15 cellular contexts compared by ENCODE assay signal in the genomic region with DNA sequence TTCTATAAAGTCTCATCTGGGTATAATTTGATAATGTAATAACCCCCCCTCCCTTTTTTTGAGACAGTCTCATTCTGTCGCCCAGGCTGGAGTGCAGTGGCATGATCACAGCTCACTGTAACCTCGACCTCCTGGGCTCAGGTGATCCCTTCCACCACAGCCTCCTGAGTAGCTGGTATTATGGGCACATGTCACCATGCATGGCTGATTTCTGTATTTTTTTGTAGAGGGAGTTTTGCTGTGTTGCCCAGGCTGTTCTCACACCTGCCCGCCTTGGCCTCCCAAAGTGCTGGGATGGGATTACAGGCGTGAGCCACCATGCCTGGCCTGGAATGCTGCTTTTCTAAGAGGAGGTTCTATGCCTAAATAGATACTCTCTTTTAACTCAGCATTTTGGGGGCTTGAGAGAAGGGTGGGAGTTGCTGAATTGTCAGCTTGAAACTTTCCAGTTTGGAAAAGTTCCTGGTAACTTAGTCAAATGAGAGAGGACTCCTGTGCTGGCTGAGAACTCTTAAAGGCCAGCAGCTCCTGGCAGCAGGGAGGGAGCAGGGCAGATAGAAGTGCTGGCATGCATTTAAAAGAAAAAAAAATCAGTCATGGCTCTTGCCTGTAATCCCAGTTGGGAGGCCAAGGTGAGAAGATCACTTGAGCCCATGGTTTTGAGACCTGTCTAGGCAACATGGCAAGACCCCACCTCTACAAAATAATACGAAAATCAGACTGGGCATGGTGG. TPM values are rescaled to one million over a fixed set of nuclear protein-coding genes. Genes with fewer than 3 reads are reported as not detected.
A peak's percentile ranks its signal among the peaks of the same experiment; 100 is the strongest.
DNase-seq lines count a peak whose midpoint lies in the region; ATAC-seq and TF ChIP-seq lines count a peak whose summit lies in the region.
"Had no signal": no experiment of that assay in that cellular context is flagged by ENCODE, and none has a peak within 500 bp of the region (broad histone marks: within the 10 kb centered on the region; RNA-seq: fewer than 3 reads in every experiment).

No MANE protein-coding gene starts in this region.

- H3K27me3 ChIP-seq in subcutaneous abdominal adipose tissue (ENCODE audit: control insufficient read depth in 5 of 5, insufficient read depth in 4 of 5, low read length in 5 of 5), result no peaks in the 10 kb centered on the region

- peaks cover 0 to 22% (median 2%) of the 10 kb centered on the region in 5 donors for H3K4me1 ChIP-seq in subcutaneous abdominal adipose tissue (ENCODE audit: control insufficient read depth in 5 of 5, insufficient read depth in 5 of 5, low read length in 5 of 5)

- no peaks in the 10 kb centered on the region for H3K9me3 Mint-ChIP-seq in activated naive CD4-positive, alpha-beta T cell treated with anti-CD3 and anti-CD28 coated beads, Interleukin-2, amount 10 ng/mL, durations not matched to agents 7 days and 5 days
- no peaks in the 10 kb centered on the region for H3K9me3 Mint-ChIP-seq in WTC11
- H3K9me3 Mint-ChIP-seq: activated T-cell treated with anti-CD3 and anti-CD28 coated beads, Interleukin-2, amount 50 U/mL, for 4 hours had no signal

- no peak for DNase-seq in activated naive CD4-positive, alpha-beta T cell treated with anti-CD3 and anti-CD28 coated beads, Interleukin-2, amount 10 ng/mL, durations not matched to agents 7 days and 5 days
- DNase-seq in activated naive CD4-positive, alpha-beta T cell treated with Interleukin-2 at 50 U/mL for 16 hours, result no peak
- DNase-seq in WTC11 (ENCODE audit: low spot score), result no peak
- peak; percentile 6 for DNase-seq in kidney glomerular epithelial cell (lab: John Stamatoyannopoulos, UW)
- no peak for DNase-seq in NCI-H526 treated with DMSO at 0.1 percent for 48 hours (lab: John Stamatoyannopoulos, UW)
- no peak for DNase-seq in HT-29 (ENCODE audit: low spot score)
- no peak for DNase-seq in NCI-H187 treated with DMSO at 0.1 percent for 48 hours (lab: John Stamatoyannopoulos, UW)
- DNase-seq: activated T-cell treated with anti-CD3 and anti-CD28 coated beads, Interleukin-2, amount 50 U/mL, for 4 hours; EL; hypothalamus; KBM-7; NCI-H146; NCI-H774; SHP77 treated with DMSO at 0.1 percent for 48 hours had no signal

- peaks cover 10% of the 10 kb centered on the region for H3K4me1 Mint-ChIP-seq in activated naive CD4-positive, alpha-beta T cell treated with anti-CD3 and anti-CD28 coated beads, Interleukin-2, amount 10 ng/mL, durations not matched to agents 7 days and 5 days
- H3K4me1 Mint-ChIP-seq in WTC11, result peaks cover 11% of the 10 kb centered on the region

- H3K27me3 Mint-ChIP-seq in activated naive CD4-positive, alpha-beta T cell treated with anti-CD3 and anti-CD28 coated beads, Interleukin-2, amount 10 ng/mL, durations not matched to agents 7 days and 5 days, result no peaks in the 10 kb centered on the region
- no peaks in the 10 kb centered on the region for H3K27me3 Mint-ChIP-seq in WTC11 (ENCODE audit: low read depth)

- H3K36me3 ChIP-seq in subcutaneous abdominal adipose tissue (ENCODE audit: control insufficient read depth in 5 of 5, insufficient read depth in 5 of 5, low read length in 5 of 5), result peaks cover 0 to 6% (median 0%) of the 10 kb centered on the region in 5 donors

- H3K9ac ChIP-seq in subcutaneous abdominal adipose tissue (ENCODE audit: low read length in 5 of 5), result no peak overlapping the region

- ATAC-seq in WTC11, result peak; percentile 18; the same call in 1 of the 2 replicates
- ATAC-seq: activated T-cell treated with anti-CD3 and anti-CD28 coated beads, Interleukin-2, amount 50 U/mL, for 4 hours had no signal

- H3K9me3 ChIP-seq in subcutaneous abdominal adipose tissue (ENCODE audit: control insufficient read depth in 5 of 5, low read length in 5 of 5), result no peaks in the 10 kb centered on the region

- peak overlapping the region; percentile 50 for H3K27ac ChIP-seq in subcutaneous abdominal adipose tissue (ENCODE audit: low read depth, low read length)

- CTCF ChIA-PET in activated naive CD4-positive, alpha-beta T cell treated with anti-CD3 and anti-CD28 coated beads, Interleukin-2, amount 10 ng/mL, durations not matched to agents 7 days and 5 days (lab: Charles Lee), result interaction anchor here (0.6 to 1.1 kb wide), 2 partner anchors 269 to 403 kb away, joined by 3 to 4 read pairs; no protein-coding TSS in a partner anchor
- CTCF ChIA-PET in WTC11 (lab: Charles Lee), result interaction anchor here (1.0 to 1.5 kb wide), 2 partner anchors 10 to 293 kb away, joined by 4 read pairs; no protein-coding TSS in a partner anchor

- H3K36me3 Mint-ChIP-seq in activated naive CD4-positive, alpha-beta T cell treated with anti-CD3 and anti-CD28 coated beads, Interleukin-2, amount 10 ng/mL, durations not matched to agents 7 days and 5 days, result peaks cover 16% of the 10 kb centered on the region
- H3K36me3 Mint-ChIP-seq in WTC11, result peaks cover 12% of the 10 kb centered on the region

- no peak for TF ChIP-seq CTCF in WTC11 (IDR thresholded peaks at IDR 0.05)

- H3K4me3 Mint-ChIP-seq in activated naive CD4-positive, alpha-beta T cell treated with anti-CD3 and anti-CD28 coated beads, Interleukin-2, amount 10 ng/mL, durations not matched to agents 7 days and 5 days, result no peak overlapping the region
- no peak overlapping the region for H3K4me3 Mint-ChIP-seq in WTC11
- H3K4me3 Mint-ChIP-seq: activated T-cell treated with anti-CD3 and anti-CD28 coated beads, Interleukin-2, amount 50 U/mL, for 4 hours had no signal

- POLR2A ChIA-PET in WTC11 (lab: Charles Lee), result no interaction called here

- no peak overlapping the region for H3K4me3 ChIP-seq in subcutaneous abdominal adipose tissue (ENCODE audit: low read depth in 1 of 5, low read length in 5 of 5)

- peak overlapping the region; percentile 37 for H3K27ac Mint-ChIP-seq in activated naive CD4-positive, alpha-beta T cell treated with anti-CD3 and anti-CD28 coated beads, Interleukin-2, amount 10 ng/mL, durations not matched to agents 7 days and 5 days
- H3K27ac Mint-ChIP-seq in WTC11, result peak overlapping the region; percentile 61

TF ChIP-seq in WTC11, 78 proteins besides CTCF, POLR2A, EP300 and RAD21:
- TF ChIP-seq ZNF121 (CRISPR knock-in tag; IDR thresholded peaks at IDR 0.05), result 0 out of 2 replicates have a peak, but pooled peaks have one; percentile 10
- TF ChIP-seq, protein P1, sequence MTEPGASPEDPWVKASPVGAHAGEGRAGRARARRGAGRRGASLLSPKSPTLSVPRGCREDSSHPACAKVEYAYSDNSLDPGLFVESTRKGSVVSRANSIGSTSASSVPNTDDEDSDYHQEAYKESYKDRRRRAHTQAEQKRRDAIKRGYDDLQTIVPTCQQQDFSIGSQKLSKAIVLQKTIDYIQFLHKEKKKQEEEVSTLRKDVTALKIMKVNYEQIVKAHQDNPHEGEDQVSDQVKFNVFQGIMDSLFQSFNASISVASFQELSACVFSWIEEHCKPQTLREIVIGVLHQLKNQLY (CRISPR knock-in tag; IDR thresholded peaks at IDR 0.05), result no peak

RNA-seq across cellular contexts. Expression of gene NUDT4, which starts 13.0 kb away (rescaled TPM):
- total RNA-seq in WTC11 (2021), result 51.3 to 56.9 TPM (median 56.5 TPM) in 3 replicates
- total RNA-seq in HT-29 (2014; rRNA removed; shearing (Covaris generic)), result 120 and 129 TPM in 2 replicates

RNA-seq across cellular contexts. Expression of gene UBE2N, which starts 51.0 kb away (rescaled TPM):
- 183 to 195 TPM (median 185 TPM) in 3 replicates for total RNA-seq in WTC11 (2021)
- total RNA-seq in HT-29 (2014; rRNA removed; shearing (Covaris generic)), result 179 and 240 TPM in 2 replicates
